ENCODE assay signal across 28 cellular contexts in genomic region chr15:71586463-71586862, GRCh38.
"Had no signal": no experiment of that assay in that cellular context is flagged by ENCODE, and none has a peak within 500 bp of the region (broad histone marks: within the 10 kb centered on the region; RNA-seq: fewer than 3 reads in every experiment).

No MANE protein-coding gene starts in this region.

- FAIRE-seq: small intestine, urothelium cell line had no signal

- DNase-seq: occipital lobe; ovary; posterior cingulate gyrus; psoas muscle; right cardiac atrium; right lobe of liver; sigmoid colon; small intestine; stimulated activated CD4-positive, alpha-beta T cell treated with anti-CD3 and anti-CD28 coated beads, Interleukin-15, amount 100 ng/mL, for 24 hours; stimulated activated CD4-positive, alpha-beta T cell treated with anti-CD3 and anti-CD28 coated beads, Interleukin-2, amount 100 ng/mL, for 24 hours; stimulated activated CD4-positive, alpha-beta T cell treated with anti-CD3 and anti-CD28 coated beads, Interleukin-2, amount 100 ng/mL, for 48 hours; stimulated activated CD4-positive, alpha-beta T cell treated with anti-CD3 and anti-CD28 coated beads, Interleukin-4, amount 100 ng/mL, for 24 hours; stimulated activated naive B cell treated with anti-CD40 and anti-IgM and Interleukin-4, amounts not matched to agents 10 μg/mL and 1 μg/mL and 100 μg/mL, for 72 hours; stimulated activated naive CD4-positive, alpha-beta T cell treated with Interleukin-2 at 50 U/mL for 16 hours; stomach; thyroid gland; trophoblast cell; upper lobe of left lung had no signal

- H3K4me1 ChIP-seq: neural progenitor cell, parathyroid adenoma, psoas muscle, right lobe of liver, sigmoid colon, stomach, thyroid gland, tibial nerve, upper lobe of left lung, vagina had no signal

- H2AFZ ChIP-seq: neural progenitor cell, parathyroid adenoma had no signal

- H3K27ac Mint-ChIP-seq: nephron; neural progenitor cell; progenitor cell of endocrine pancreas; stimulated activated effector memory CD8-positive, alpha-beta T cell treated with anti-CD3 and anti-CD28 coated beads, Interleukin-12 subunit alpha, Interleukin-12 subunit beta, amount 100 ng/mL, for 72 hours; stimulated activated naive B cell treated with anti-CD40 and anti-IgM and Interleukin-4, amounts not matched to agents 10 μg/mL and 1 μg/mL and 100 μg/mL, for 72 hours; stimulated activated naive CD8-positive, alpha-beta T cell treated with anti-CD3 and anti-CD28 coated beads, Interleukin-15, Interleukin-2, amounts not matched to agents 100 ng/mL and 50 ng/mL, for 24 hours had no signal

- H3K36me3 Mint-ChIP-seq: neural progenitor cell; stimulated activated effector memory CD8-positive, alpha-beta T cell treated with anti-CD3 and anti-CD28 coated beads, Interleukin-12 subunit alpha, Interleukin-12 subunit beta, amount 100 ng/mL, for 72 hours had no signal

- H3K27ac ChIP-seq: neural progenitor cell, ovary, parathyroid adenoma, psoas muscle, right lobe of liver, sigmoid colon, stomach, thoracic aorta, thyroid gland, tibial nerve, upper lobe of left lung, vagina had no signal

- H3K27me3 Mint-ChIP-seq: progenitor cell of endocrine pancreas had no signal

- H3K36me3 ChIP-seq: neural progenitor cell, ovary, right lobe of liver, sigmoid colon, stomach, thoracic aorta, thyroid gland, tibial nerve, upper lobe of left lung, vagina had no signal

- H3K9me3 ChIP-seq: ovary, right lobe of liver, thyroid gland had no signal

- H3K79me2 ChIP-seq: parathyroid adenoma had no signal

- H3K27me3 ChIP-seq: neural progenitor cell, ovary, right lobe of liver, sigmoid colon, stomach, thyroid gland, tibial nerve, upper lobe of left lung, vagina had no signal

- H3K9ac ChIP-seq: neural progenitor cell, parathyroid adenoma had no signal

- ATAC-seq: psoas muscle; right cardiac atrium; right lobe of liver; stimulated activated effector memory CD8-positive, alpha-beta T cell treated with anti-CD3 and anti-CD28 coated beads, Interleukin-12 subunit alpha, Interleukin-12 subunit beta, amount 100 ng/mL, for 72 hours; stimulated activated naive B cell treated with anti-CD40 and anti-IgM and Interleukin-4, amounts not matched to agents 10 μg/mL and 1 μg/mL and 100 μg/mL, for 72 hours had no signal

- H3K4me2 ChIP-seq: neural progenitor cell had no signal

- H3K4me1 Mint-ChIP-seq: nephron; stimulated activated effector memory CD8-positive, alpha-beta T cell treated with anti-CD3 and anti-CD28 coated beads, Interleukin-12 subunit alpha, Interleukin-12 subunit beta, amount 100 ng/mL, for 72 hours; stimulated activated naive B cell treated with anti-CD40 and anti-IgM and Interleukin-4, amounts not matched to agents 10 μg/mL and 1 μg/mL and 100 μg/mL, for 72 hours had no signal

- H3K4me3 Mint-ChIP-seq: nephron; neural progenitor cell; stimulated activated effector memory CD8-positive, alpha-beta T cell treated with anti-CD3 and anti-CD28 coated beads, Interleukin-12 subunit alpha, Interleukin-12 subunit beta, amount 100 ng/mL, for 72 hours; stimulated activated naive B cell treated with anti-CD40 and anti-IgM and Interleukin-4, amounts not matched to agents 10 μg/mL and 1 μg/mL and 100 μg/mL, for 72 hours; stimulated activated naive CD8-positive, alpha-beta T cell treated with anti-CD3 and anti-CD28 coated beads, Interleukin-15, Interleukin-2, amounts not matched to agents 100 ng/mL and 50 ng/mL, for 24 hours had no signal

- H3K4me3 ChIP-seq: neural progenitor cell, ovary, psoas muscle, right lobe of liver, sigmoid colon, stomach, thoracic aorta, thyroid gland, tibial nerve, upper lobe of left lung, vagina had no signal
